ENCODE assay signal across 9 cellular contexts in genomic region chr10:84026821-84027257, GRCh38.
DNase-seq lines count a peak whose midpoint lies in the region; ATAC-seq, FAIRE-seq and TF ChIP-seq lines count a peak whose summit lies in the region.
"Had no signal": no experiment of that assay in that cellular context is flagged by ENCODE, and none has a peak within 500 bp of the region (broad histone marks: within the 10 kb centered on the region; RNA-seq: fewer than 3 reads in every experiment).

No MANE protein-coding gene starts in this region.

- H3K9ac ChIP-seq in HepG2 (ENCODE audit: insufficient read depth, low read depth, low read length): no peak overlapping the region

- peak; percentile 36 for DNase-seq in GM03348 (ENCODE audit: low spot score)
- DNase-seq in WERI-Rb-1: peak; percentile 35
- peak; percentile 10 for DNase-seq in HepG2 (ENCODE audit: low spot score)
- DNase-seq in activated gamma-delta T cell (lab: John Stamatoyannopoulos, UW): no peak
- DNase-seq in NCI-H2081 treated with DMSO at 0.1 percent for 48 hours (lab: John Stamatoyannopoulos, UW): no peak

- TF ChIP-seq CTCF in WERI-Rb-1 (IDR thresholded peaks at IDR 0.05; ENCODE audit: low read depth, low read length) (peak; percentile 69), HepG2 (CRISPR knock-in tag; IDR thresholded peaks at IDR 0.05) (peak; percentile 64)

- no peak for TF ChIP-seq RAD21 in HepG2 (CRISPR knock-in tag; IDR thresholded peaks at IDR 0.05)

- H3K36me3 ChIP-seq in WERI-Rb-1 (no peaks in the 10 kb centered on the region), HepG2 (replicated peaks in 1 of 2; ENCODE audit: control insufficient read depth in 1 of 2, insufficient read depth in 2 of 2, low read length in 2 of 2) (no peaks in the 10 kb centered on the region)

- H4K20me1 ChIP-seq in HepG2 (ENCODE audit: insufficient read depth, low read length): no peaks in the 10 kb centered on the region

- FAIRE-seq in HepG2 (lab: Jason Lieb, UNC): no peak
- FAIRE-seq: TTC549 had no signal

- no TSS peak for BruUV-seq in HepG2 (replicated peaks; lab: Mats Ljungman, UMichigan)

- H3K9me3 ChIP-seq in WERI-Rb-1 (ENCODE audit: severe bottlenecking) (no peaks in the 10 kb centered on the region), HepG2 (ENCODE audit: low read length) (no peaks in the 10 kb centered on the region)

- ATAC-seq in HG03159 (IDR thresholded peaks at IDR 0.05; ENCODE audit: unreplicated experiment): peak; percentile 61
- ATAC-seq in HepG2: peak; percentile 33; the same call in 2 of the 3 replicates
- no peak for ATAC-seq in HG03442 (IDR thresholded peaks at IDR 0.05; ENCODE audit: unreplicated experiment)
- ATAC-seq in GM18907 (IDR thresholded peaks at IDR 0.05; ENCODE audit: unreplicated experiment): no peak

- H3K27ac ChIP-seq in WERI-Rb-1: no peak overlapping the region
- H3K27ac ChIP-seq in HepG2 (ENCODE audit: extremely low read length, insufficient read depth, low read length): no peak overlapping the region

- no peak overlapping the region for H2AFZ ChIP-seq in HepG2 (ENCODE audit: low read length)

- CTCF ChIA-PET in HepG2 (lab: Yijun Ruan, JAX; ENCODE audit: low intra/inter-chr PET ratio, low total read pairs): interaction anchor here (0.6 to 1.1 kb wide), 2 partner anchors 179 to 1215 kb away, joined by 3 to 4 read pairs; no protein-coding TSS in a partner anchor

- H3K4me2 ChIP-seq in HepG2 (ENCODE audit: low read depth, low read length): no peak overlapping the region

- H3K27me3 ChIP-seq in WERI-Rb-1 (ENCODE audit: insufficient read depth, low read depth, severe bottlenecking) (no peaks in the 10 kb centered on the region), HepG2 (ENCODE audit: control insufficient read depth in 1 of 2, insufficient read depth in 2 of 2, low read length in 2 of 2) (no peaks in the 10 kb centered on the region; a peak in 1 of 5 replicates)

- intact Hi-C loops in HepG2 (cut with micrococcal nuclease; ENCODE audit: unreplicated experiment): loop anchor here (10.0 kb wide), 1 partner anchor 222 kb away; no protein-coding TSS in a partner anchor

- no peaks in the 10 kb centered on the region for H3K4me1 ChIP-seq in HepG2 (ENCODE audit: insufficient read depth, low read length)

- in situ Hi-C loops in HepG2 (cut with HindIII; ENCODE audit: extremely low pct_ligation_motif_present, low pct_unique_long_range_greater_than_20kb): no loop called here

- TF ChIP-seq EP300 in HepG2 (IDR thresholded peaks at IDR 0.05; ENCODE audit: low read depth in 2 of 2, low read length in 2 of 2) (no peak), HepG2 (CRISPR knock-in tag; IDR thresholded peaks at IDR 0.05; ENCODE audit: borderline replicate concordance) (no peak)

- no peak for TF ChIP-seq POLR2A in HepG2 (IDR thresholded peaks at IDR 0.05; ENCODE audit: insufficient read depth in 1 of 2, low read depth in 2 of 2, low read length in 2 of 2)

- no peaks in the 10 kb centered on the region for H3K79me2 ChIP-seq in HepG2 (ENCODE audit: insufficient read depth, low read length)

- H3K4me3 ChIP-seq in WERI-Rb-1 (ENCODE audit: low read depth, low read length): no peak overlapping the region
- no peak overlapping the region for H3K4me3 ChIP-seq in HepG2 (replicated peaks in 1 of 3; ENCODE audit: insufficient read depth in 1 of 3, low read depth in 2 of 3, low read length in 3 of 3)

- POLR2A ChIA-PET in HepG2 (lab: Yijun Ruan, JAX): no interaction called here

TF ChIP-seq in HepG2, 621 proteins besides CTCF, POLR2A, EP300 and RAD21:
- TF ChIP-seq ZMYM4 (CRISPR knock-in tag; IDR thresholded peaks at IDR 0.05) (no peak), SP4 (CRISPR knock-in tag; IDR thresholded peaks at IDR 0.05) (no peak), PHF5A (CRISPR knock-in tag; IDR thresholded peaks at IDR 0.05; ENCODE audit: low read depth, unreplicated experiment) (no peak), ZNF281 (CRISPR knock-in tag; IDR thresholded peaks at IDR 0.05; ENCODE audit: borderline replicate concordance) (no peak), ZNF326 (CRISPR knock-in tag; IDR thresholded peaks at IDR 0.05; ENCODE audit: borderline replicate concordance) (no peak), ZNF414 (CRISPR knock-in tag; IDR thresholded peaks at IDR 0.05) (no peak), U2AF1 (optimal IDR thresholded peaks at IDR 0.05; ENCODE audit: low read depth, low read length) (no peak), STAG1 (CRISPR knock-in tag; IDR thresholded peaks at IDR 0.05) (peak; percentile 32), KLF11 (CRISPR knock-in tag; IDR thresholded peaks at IDR 0.05) (no peak), WIZ (CRISPR knock-in tag; IDR thresholded peaks at IDR 0.05) (no peak), ATRX (CRISPR knock-in tag; IDR thresholded peaks at IDR 0.05; ENCODE audit: borderline replicate concordance) (no peak), MLXIP (CRISPR knock-in tag; IDR thresholded peaks at IDR 0.05; ENCODE audit: borderline replicate concordance) (no peak), ZNF362 (CRISPR knock-in tag; IDR thresholded peaks at IDR 0.05; ENCODE audit: borderline replicate concordance) (peak; percentile 94), CREB3 (CRISPR knock-in tag; IDR thresholded peaks at IDR 0.05) (no peak), ZNF850 (CRISPR knock-in tag; conservative IDR thresholded peaks at IDR 0.05) (no peak), ZBTB7B (CRISPR knock-in tag; IDR thresholded peaks at IDR 0.05) (no peak), SP140L (CRISPR knock-in tag; IDR thresholded peaks at IDR 0.05; ENCODE audit: borderline replicate concordance) (no peak)

Comparison
In these comparisons a context has a peak if more than half of its experiments do, and no peak if none do; other contexts are left out.
1. DNase-seq: peak in GM03348 (single experiment), WERI-Rb-1 (single experiment) and HepG2 (single experiment); none in activated gamma-delta T cell (single experiment) and NCI-H2081 treated with DMSO at 0.1 percent for 48 hours (single experiment).
2. ATAC-seq: peak in HG03159 (single experiment) and HepG2 (single experiment); none in HG03442 (single experiment) and GM18907 (single experiment).